ENCODE assay signal across 9 cellular contexts in genomic region chr14:85528080-85528881, GRCh38. TPM values are rescaled to one million over a fixed set of nuclear protein-coding genes. Genes with fewer than 3 reads are reported as not detected.
DNase-seq lines count a peak whose midpoint lies in the region; ATAC-seq and TF ChIP-seq lines count a peak whose summit lies in the region.
"Had no signal": no experiment of that assay in that cellular context is flagged by ENCODE, and none has a peak within 500 bp of the region (broad histone marks: within the 10 kb centered on the region; RNA-seq: fewer than 3 reads in every experiment).

No MANE protein-coding gene starts in this region.

- peak overlapping the region; percentile 72 to 95 for H3K4me3 Mint-ChIP-seq in H9
- H3K4me3 Mint-ChIP-seq in activated T-helper 1 cell treated with anti-CD3 and anti-CD28 coated beads, Interleukin-12 subunit alpha, Interleukin-12 subunit beta, Interleukin-2, Interleukin-4 antibody, amounts not matched to agents 30 ng/mL and 10 ng/mL and 1 ng/mL, durations not matched to agents 14 hours and 24 hours and 36 hours, result no peak overlapping the region

- no peaks in the 10 kb centered on the region for H3K79me1 ChIP-seq in H9 (ENCODE audit: insufficient read depth, low read depth, low read length, poor library complexity, severe bottlenecking)

- ATAC-seq in GM19395 (IDR thresholded peaks at IDR 0.05; ENCODE audit: unreplicated experiment) (no peak), GM18873 (IDR thresholded peaks at IDR 0.05; ENCODE audit: low FRiP score, unreplicated experiment) (no peak)

- H3K36me3 Mint-ChIP-seq in H9 (ENCODE audit: insufficient read depth in 1 of 3, low read depth in 3 of 3), result no peaks in the 10 kb centered on the region
- no peaks in the 10 kb centered on the region for H3K36me3 Mint-ChIP-seq in activated T-helper 1 cell treated with anti-CD3 and anti-CD28 coated beads, Interleukin-12 subunit alpha, Interleukin-12 subunit beta, Interleukin-2, Interleukin-4 antibody, amounts not matched to agents 30 ng/mL and 10 ng/mL and 1 ng/mL, durations not matched to agents 14 hours and 24 hours and 36 hours (ENCODE audit: low read depth)

- CTCF ChIA-PET in RWPE1 (lab: Yijun Ruan, JAX), result interaction anchor here (0.5 to 1.8 kb wide), 13 partner anchors 31 to 1217 kb away, joined by 3 to 6 read pairs (median 3); no protein-coding TSS in a partner anchor

- H3K9me3 ChIP-seq in H9 (ENCODE audit: control insufficient read depth, low read depth, low read length), result no peaks in the 10 kb centered on the region
- H3K9me3 ChIP-seq in neuron (ENCODE audit: low read length), result no peaks in the 10 kb centered on the region

- no peak overlapping the region for H2BK15ac ChIP-seq in H9 (ENCODE audit: low read depth, low read length)

- H3K27me3 Mint-ChIP-seq in H9 (ENCODE audit: low read depth), result peaks cover 59% of the 10 kb centered on the region
- peaks cover 48% of the 10 kb centered on the region for H3K27me3 Mint-ChIP-seq in activated T-helper 1 cell treated with anti-CD3 and anti-CD28 coated beads, Interleukin-12 subunit alpha, Interleukin-12 subunit beta, Interleukin-2, Interleukin-4 antibody, amounts not matched to agents 30 ng/mL and 10 ng/mL and 1 ng/mL, durations not matched to agents 14 hours and 24 hours and 36 hours (ENCODE audit: insufficient read depth)

- H3K23me2 ChIP-seq in H9 (ENCODE audit: insufficient read length, low read depth, low read length, poor library complexity, severe bottlenecking), result peaks cover 43% of the 10 kb centered on the region

- no peak overlapping the region for H2BK120ac ChIP-seq in H9 (ENCODE audit: low read depth, low read length, poor library complexity, severe bottlenecking)

- DNase-seq in H9, result peak; percentile 50
- peak; percentile 66 for DNase-seq in RWPE1 (ENCODE audit: low spot score)
- peak; percentile 88 for DNase-seq in fibroblast of villous mesenchyme (ENCODE audit: low read depth)
- DNase-seq in stimulated activated CD4-positive, alpha-beta T cell treated with anti-CD3 and anti-CD28 coated beads, Interleukin-1b, Interleukin-23, amount 100 ng/mL, for 48 hours, result no peak
- no peak for DNase-seq in activated T-helper 1 cell treated with anti-CD3 and anti-CD28 coated beads, Interleukin-12 subunit alpha, Interleukin-12 subunit beta, Interleukin-2, Interleukin-4 antibody, amounts not matched to agents 30 ng/mL and 10 ng/mL and 1 ng/mL, durations not matched to agents 14 hours and 24 hours and 36 hours (ENCODE audit: low spot score)

- H3K9ac ChIP-seq in H9 (ENCODE audit: extremely low read depth, insufficient read length, low read length), result no peak overlapping the region
- H3K9ac ChIP-seq: KMS-11 had no signal

- H2BK12ac ChIP-seq in H9 (ENCODE audit: insufficient read length, low read depth, low read length), result no peak overlapping the region

- H4K5ac ChIP-seq in H9 (ENCODE audit: insufficient read length, low read depth, low read length), result no peak overlapping the region

- no peaks in the 10 kb centered on the region for H4K20me1 ChIP-seq in H9 (ENCODE audit: control insufficient read depth, insufficient read depth, insufficient read length)

- H3K14ac ChIP-seq in H9 (ENCODE audit: insufficient read depth, low read length), result no peak overlapping the region

- POLR2A ChIA-PET in RWPE1 (lab: Yijun Ruan, JAX; ENCODE audit: low non-redundant PET), result no interaction called here

- no peaks in the 10 kb centered on the region for H3K79me2 ChIP-seq in H9 (ENCODE audit: insufficient read depth, low read length)

- H2BK5ac ChIP-seq in H9 (ENCODE audit: insufficient read length, low read length), result no peak overlapping the region

- H3K27ac Mint-ChIP-seq in H9, result no peak overlapping the region
- H3K27ac Mint-ChIP-seq in activated T-helper 1 cell treated with anti-CD3 and anti-CD28 coated beads, Interleukin-12 subunit alpha, Interleukin-12 subunit beta, Interleukin-2, Interleukin-4 antibody, amounts not matched to agents 30 ng/mL and 10 ng/mL and 1 ng/mL, durations not matched to agents 14 hours and 24 hours and 36 hours, result no peak overlapping the region

- H2AK5ac ChIP-seq in H9 (ENCODE audit: insufficient read length, low read length), result no peak overlapping the region

- TF ChIP-seq CTCF in H9 (conservative IDR thresholded peaks at IDR 0.05) (peak; percentile 68), RWPE1 (conservative IDR thresholded peaks at IDR 0.05; ENCODE audit: low read depth) (peak; percentile 75), fibroblast of villous mesenchyme (IDR thresholded peaks at IDR 0.05; ENCODE audit: insufficient read depth, low read depth, low read length) (peak; percentile 71)

- H3K27me3 ChIP-seq in H9 (ENCODE audit: insufficient read depth, low read length), result peaks cover 40% of the 10 kb centered on the region
- H3K27me3 ChIP-seq in neuron (ENCODE audit: insufficient read depth, low read length), result peaks cover 45% of the 10 kb centered on the region

- H4K91ac ChIP-seq in H9 (ENCODE audit: insufficient read length, low read depth, low read length), result no peak overlapping the region

- H3K9me3 Mint-ChIP-seq in H9, result peaks cover 2 to 5% of the 10 kb centered on the region in 2 experiments; a peak in 2 of 5 replicates
- no peaks in the 10 kb centered on the region for H3K9me3 Mint-ChIP-seq in activated T-helper 1 cell treated with anti-CD3 and anti-CD28 coated beads, Interleukin-12 subunit alpha, Interleukin-12 subunit beta, Interleukin-2, Interleukin-4 antibody, amounts not matched to agents 30 ng/mL and 10 ng/mL and 1 ng/mL, durations not matched to agents 14 hours and 24 hours and 36 hours

- no CpG with 5 or more reads among the region's 7 CpGs for WGBS in H9 (ENCODE audit: extremely low coverage, insufficient read length, low lambda C conversion rate)

- H3K4me2 ChIP-seq in H9 (ENCODE audit: insufficient read depth, insufficient read length, low read length), result peak overlapping the region; percentile 73
- H3K4me2 ChIP-seq: KMS-11 had no signal

- no peaks in the 10 kb centered on the region for H3K36me3 ChIP-seq in neuron (ENCODE audit: insufficient read depth, low read length)

- no peak overlapping the region for H3K23ac ChIP-seq in H9 (ENCODE audit: insufficient read length, low read depth, low read length)

- H3K18ac ChIP-seq in H9 (ENCODE audit: insufficient read length, low read depth, low read length), result no peak overlapping the region

- H3K4ac ChIP-seq in H9 (ENCODE audit: low read depth, low read length), result no peak overlapping the region

- peaks cover 42 to 54% of the 10 kb centered on the region in 2 experiments for H3K4me1 Mint-ChIP-seq in H9
- H3K4me1 Mint-ChIP-seq in activated T-helper 1 cell treated with anti-CD3 and anti-CD28 coated beads, Interleukin-12 subunit alpha, Interleukin-12 subunit beta, Interleukin-2, Interleukin-4 antibody, amounts not matched to agents 30 ng/mL and 10 ng/mL and 1 ng/mL, durations not matched to agents 14 hours and 24 hours and 36 hours (ENCODE audit: low read depth), result peaks cover 10% of the 10 kb centered on the region

- H2AFZ ChIP-seq in H9 (ENCODE audit: low read length) (no peak overlapping the region), neuron (ENCODE audit: low read depth, low read length) (peak overlapping the region; percentile 47)

- no peak overlapping the region for H2BK20ac ChIP-seq in H9 (ENCODE audit: low read depth, low read length, poor library complexity, severe bottlenecking)

- no peak overlapping the region for H3T11ph ChIP-seq in H9 (ENCODE audit: low read length)

- H3K56ac ChIP-seq in H9 (ENCODE audit: insufficient read length, low read depth, low read length), result no peak overlapping the region

- H3K27ac ChIP-seq in H9 (ENCODE audit: insufficient read length, low read depth, low read length), result no peak overlapping the region
- peak overlapping the region; percentile 99 for H3K27ac ChIP-seq in RWPE1
- H3K27ac ChIP-seq: KMS-11 had no signal

- H3K4me1 ChIP-seq in H9 (ENCODE audit: insufficient read depth, low read length), result 0 out of 2 replicates have a peak, but pooled peaks cover 2% of the 10 kb centered on the region
- H3K4me1 ChIP-seq in neuron (ENCODE audit: insufficient read depth, low read length), result peaks cover 41% of the 10 kb centered on the region

- intact Hi-C loops in activated T-helper 1 cell treated with anti-CD3 and anti-CD28 coated beads, Interleukin-12 subunit alpha, Interleukin-12 subunit beta, Interleukin-2, Interleukin-4 antibody, amounts not matched to agents 30 ng/mL and 10 ng/mL and 1 ng/mL, durations not matched to agents 14 hours and 24 hours and 36 hours (cut with micrococcal nuclease), result no loop called here

- H4K8ac ChIP-seq in H9 (replicated peaks; ENCODE audit: insufficient read length, low read depth, low read length), result no peak overlapping the region

- H3K4me3 ChIP-seq in fibroblast of villous mesenchyme (ENCODE audit: low read depth, low read length), result peak overlapping the region; percentile 87
- peak overlapping the region; percentile 31 for H3K4me3 ChIP-seq in neuron (ENCODE audit: low read length)

RNA-seq across cellular contexts. Expression of gene FLRT2, which starts 1.7 kb away (rescaled TPM):
- total RNA-seq in H9 (2021), result 2.8 and 3.3 TPM in 2 replicates
- 12.9 and 14.7 TPM in 2 replicates for total RNA-seq in fibroblast of villous mesenchyme
- not detected in 2 replicates for total RNA-seq in activated T-helper 1 cell treated with anti-CD3 and anti-CD28 coated beads, Interleukin-12 subunit alpha, Interleukin-12 subunit beta, Interleukin-2, Interleukin-4 antibody, amounts not matched to agents 30 ng/mL and 10 ng/mL and 1 ng/mL, durations not matched to agents 14 hours and 24 hours and 36 hours

Comparison
In these comparisons a context has a peak if more than half of its experiments do, and no peak if none do; other contexts are left out.
1. DNase-seq: peak in H9 (single experiment), RWPE1 (single experiment) and fibroblast of villous mesenchyme (single experiment); none in stimulated activated CD4-positive, alpha-beta T cell treated with anti-CD3 and anti-CD28 coated beads, Interleukin-1b, Interleukin-23, amount 100 ng/mL, for 48 hours (single experiment) and activated T-helper 1 cell treated with anti-CD3 and anti-CD28 coated beads, Interleukin-12 subunit alpha, Interleukin-12 subunit beta, Interleukin-2, Interleukin-4 antibody, amounts not matched to agents 30 ng/mL and 10 ng/mL and 1 ng/mL, durations not matched to agents 14 hours and 24 hours and 36 hours (single experiment).
2. Peak in every context shown above with its lines, with median percentiles within 50 percentile points of each other: CTCF ChIP-seq.